Comparison of ENCODE assay signal across 8 cellular contexts in genomic region chr1:47334765-47335435, GRCh38. TPM values are rescaled to one million over a fixed set of nuclear protein-coding genes. Genes with fewer than 3 reads are reported as not detected.
DNase-seq lines count a peak whose midpoint lies in the region; ATAC-seq and TF ChIP-seq lines count a peak whose summit lies in the region.

No MANE protein-coding gene starts in this region.

- H3K36me3 ChIP-seq in CD4-positive, alpha-beta memory T cell (ENCODE audit: insufficient read depth, low read length) = no peaks in the 10 kb centered on the region
- H3K36me3 ChIP-seq in Loucy (ENCODE audit: insufficient read depth, low read length) (no peaks in the 10 kb centered on the region), duodenal mucosa (ENCODE audit: control insufficient read depth in 1 of 2, insufficient read depth in 2 of 2, low read length in 2 of 2) (peaks cover 0 to 4% of the 10 kb centered on the region in 2 donors), neural progenitor cell (no peaks in the 10 kb centered on the region)

- no peak for DNase-seq in CD4-positive, alpha-beta memory T cell
- DNase-seq in neural progenitor cell (ENCODE audit: low spot score) (no peak), GM19240 (ENCODE audit: insufficient read length, low spot score) (no peak), GOT3 (lab: John Stamatoyannopoulos, UW) (no peak)

- ATAC-seq in GM18505 (IDR thresholded peaks at IDR 0.05; ENCODE audit: unreplicated experiment) (no peak), GM18861 (IDR thresholded peaks at IDR 0.05; ENCODE audit: unreplicated experiment) (no peak)

- TF ChIP-seq POLR2A in GM18505 (IDR thresholded peaks at IDR 0.05; ENCODE audit: borderline replicate concordance, extremely low read depth, insufficient read depth, insufficient read length) = no peak

- H4K20me1 ChIP-seq in Loucy (ENCODE audit: insufficient read depth, low read length, poor library complexity, severe bottlenecking) = peaks cover 21% of the 10 kb centered on the region
- no peaks in the 10 kb centered on the region for H4K20me1 ChIP-seq in neural progenitor cell (ENCODE audit: low read depth)

- peaks cover 13 to 32% (median 16%) of the 10 kb centered on the region in 4 donors for H3K4me1 Mint-ChIP-seq in CD4-positive, alpha-beta memory T cell
- H3K4me1 Mint-ChIP-seq in neural progenitor cell = peaks cover 10% of the 10 kb centered on the region

- H3K79me2 ChIP-seq in Loucy (ENCODE audit: insufficient read depth, low read length) (peaks cover 65% of the 10 kb centered on the region), neural progenitor cell (ENCODE audit: low read depth) (peaks cover 68% of the 10 kb centered on the region)

- peak overlapping the region; percentile 86 to 99 for H3K4me3 ChIP-seq in CD4-positive, alpha-beta memory T cell (ENCODE audit: low read length in 2 of 2)
- H3K4me3 ChIP-seq in Loucy (ENCODE audit: low read length, poor library complexity, severe bottlenecking) (peak overlapping the region; percentile 79), duodenal mucosa (ENCODE audit: low read depth in 1 of 2, low read length in 2 of 2) (peak overlapping the region; percentile 61 to 94), neural progenitor cell (peak overlapping the region; percentile 92)

- H3K36me3 Mint-ChIP-seq in CD4-positive, alpha-beta memory T cell = peaks cover 0 to 6% of the 10 kb centered on the region in 2 donors
- H3K36me3 Mint-ChIP-seq in neural progenitor cell = no peaks in the 10 kb centered on the region

- intact Hi-C loops in CD4-positive, alpha-beta memory T cell (cut with micrococcal nuclease) = loop anchor here (1.0 to 10.0 kb wide), 4 partner anchors 21 to 620 kb away; partner anchors contain the start of genes EFCAB14 and STIL

- TF ChIP-seq CTCF in Loucy (conservative IDR thresholded peaks at IDR 0.05; ENCODE audit: low read length) = no peak
- TF ChIP-seq CTCF in neural progenitor cell (IDR thresholded peaks at IDR 0.05) = no peak

- no peaks in the 10 kb centered on the region for H3K27me3 Mint-ChIP-seq in CD4-positive, alpha-beta memory T cell
- H3K27me3 Mint-ChIP-seq in neural progenitor cell (ENCODE audit: insufficient read depth, low read depth) = peaks cover 3% of the 10 kb centered on the region

- peak overlapping the region in 6 of 7 donors; percentile 90 to 96 (median 92) for H3K27ac Mint-ChIP-seq in CD4-positive, alpha-beta memory T cell
- H3K27ac Mint-ChIP-seq in neural progenitor cell = peak overlapping the region; percentile 97

- H3K9ac ChIP-seq in Loucy (ENCODE audit: low read depth, low read length, poor library complexity, severe bottlenecking) = peak overlapping the region; percentile 93
- peak overlapping the region; percentile 89 to 96 for H3K9ac ChIP-seq in duodenal mucosa (ENCODE audit: low read depth in 1 of 2, low read length in 2 of 2)
- peak overlapping the region; percentile 51 for H3K9ac ChIP-seq in neural progenitor cell

- H3K4me1 ChIP-seq in CD4-positive, alpha-beta memory T cell (ENCODE audit: insufficient read depth, low read length) = peaks cover 40% of the 10 kb centered on the region
- H3K4me1 ChIP-seq in Loucy (ENCODE audit: insufficient read depth, low read length, poor library complexity, severe bottlenecking) (peaks cover 38% of the 10 kb centered on the region), duodenal mucosa (ENCODE audit: control insufficient read depth in 1 of 2, insufficient read depth in 2 of 2, low read length in 2 of 2) (peaks cover 21 to 36% of the 10 kb centered on the region in 2 donors), neural progenitor cell (peaks cover 20% of the 10 kb centered on the region)

- H3K9me3 ChIP-seq in CD4-positive, alpha-beta memory T cell (ENCODE audit: control insufficient read depth in 1 of 2, low read length in 2 of 2) = no peaks in the 10 kb centered on the region
- H3K9me3 ChIP-seq in Loucy (ENCODE audit: insufficient read depth, low read depth, low read length) (no peaks in the 10 kb centered on the region), duodenal mucosa (ENCODE audit: control insufficient read depth in 1 of 2, low read length in 2 of 2) (no peaks in the 10 kb centered on the region), neural progenitor cell (ENCODE audit: low read depth) (no peaks in the 10 kb centered on the region)

- peak overlapping the region; percentile 85 for H3K4me2 ChIP-seq in Loucy (ENCODE audit: low read depth, low read length, poor library complexity, severe bottlenecking)
- peak overlapping the region; percentile 94 for H3K4me2 ChIP-seq in neural progenitor cell

- peak overlapping the region; percentile 88 for H3K27ac ChIP-seq in CD4-positive, alpha-beta memory T cell (ENCODE audit: low read depth, low read length)
- H3K27ac ChIP-seq in duodenal mucosa (ENCODE audit: low read depth, low read length) = peak overlapping the region; percentile 99
- H3K27ac ChIP-seq in neural progenitor cell = peak overlapping the region; percentile 84

- no peaks in the 10 kb centered on the region for H3K9me2 ChIP-seq in Loucy (replicated peaks; ENCODE audit: low read depth, low read length)

- H3F3A ChIP-seq in Loucy (ENCODE audit: low read depth) (0 out of 2 replicates have a peak, but pooled peaks cover 4% of the 10 kb centered on the region), neural progenitor cell (ENCODE audit: low read depth) (peaks cover 35% of the 10 kb centered on the region)

- H3K27me3 ChIP-seq in CD4-positive, alpha-beta memory T cell (ENCODE audit: insufficient read depth, low read length) = no peaks in the 10 kb centered on the region
- H3K27me3 ChIP-seq in Loucy (ENCODE audit: insufficient read depth, low read length, poor library complexity, severe bottlenecking) (no peaks in the 10 kb centered on the region), duodenal mucosa (ENCODE audit: control insufficient read depth in 1 of 2, insufficient read depth in 2 of 2, low read length in 2 of 2) (no peaks in the 10 kb centered on the region), neural progenitor cell (no peaks in the 10 kb centered on the region)

- H2AFZ ChIP-seq in Loucy (ENCODE audit: low read length) (peak overlapping the region; percentile 90), neural progenitor cell (replicated peaks) (peak overlapping the region; percentile 90)

- no peaks in the 10 kb centered on the region for H3K9me3 Mint-ChIP-seq in CD4-positive, alpha-beta memory T cell
- no peaks in the 10 kb centered on the region for H3K9me3 Mint-ChIP-seq in neural progenitor cell

- peak overlapping the region; percentile 91 to 94 (median 93) for H3K4me3 Mint-ChIP-seq in CD4-positive, alpha-beta memory T cell
- peak overlapping the region; percentile 97 for H3K4me3 Mint-ChIP-seq in neural progenitor cell

- POLR2A ChIA-PET in CD4-positive, alpha-beta memory T cell (lab: Charles Lee; ENCODE audit: partially characterized antibody) = interaction anchor here (0.6 to 3.7 kb wide), 4 partner anchors 17 to 103 kb away, joined by 3 to 65 read pairs (median 10); partner anchors contain the start of genes FOXD2 and STIL

- CTCF ChIA-PET in CD4-positive, alpha-beta memory T cell (lab: Charles Lee; ENCODE audit: partially characterized antibody) = interaction anchor here (1.5 to 2.0 kb wide), 2 partner anchors 28 to 103 kb away, joined by 3 to 12 read pairs; partner anchors contain the start of gene FOXD2

RNA-seq across cellular contexts. Expression of gene CMPK1, which starts 1.3 kb away (rescaled TPM):
- 100 to 1,000 TPM; 152 to 153 TPM for total RNA-seq in CD4-positive, alpha-beta memory T cell
- 100 to 1,000 TPM; 180 to 216 TPM for polyA plus RNA-seq in CD4-positive, alpha-beta memory T cell
- 39.6 and 68.0 TPM in 2 replicates for total RNA-seq in neural progenitor cell (ENCODE audit: low replicate concordance)

RNA-seq across cellular contexts. Expression of gene STIL, which starts 21.0 kb away (rescaled TPM):
- 1 to 10 TPM; 1.6 to 2.6 TPM for total RNA-seq in CD4-positive, alpha-beta memory T cell
- polyA plus RNA-seq in CD4-positive, alpha-beta memory T cell = under 1 TPM; 0.34 to 0.89 TPM
- total RNA-seq in neural progenitor cell (ENCODE audit: low replicate concordance) = 49.0 and 59.0 TPM in 2 replicates

Comparison
In these comparisons a context has a peak if more than half of its experiments do, and no peak if none do; other contexts are left out.
1. RNA of gene STIL, which starts 21.0 kb away (total RNA-seq): 49.0 to 59.0 TPM in neural progenitor cell; 1.6 to 2.6 TPM in CD4-positive, alpha-beta memory T cell; every median in the first group is over 10 times any median in the second.
2. Peak in every context shown above with its lines, with median percentiles within 50 percentile points of each other: H3K27ac ChIP-seq, H3K4me3 ChIP-seq and H3K9ac ChIP-seq.